8 cellular contexts compared by ENCODE assay signal in genomic region chr17:43360739-43361498, GRCh38. TPM values are rescaled to one million over a fixed set of nuclear protein-coding genes. Genes with fewer than 3 reads are reported as not detected.
DNase-seq lines count a peak whose midpoint lies in the region; ATAC-seq and TF ChIP-seq lines count a peak whose summit lies in the region.

No MANE protein-coding gene starts in this region.

- peak overlapping the region; percentile 49 for H3K4me3 ChIP-seq in A673 (ENCODE audit: low read depth, low read length, poor library complexity, severe bottlenecking)
- H3K4me3 ChIP-seq in coronary artery: peak overlapping the region; percentile 79
- peak overlapping the region; percentile 11 to 52 for H3K4me3 ChIP-seq in left lung

- H3K27ac Mint-ChIP-seq in activated CD4-positive, alpha-beta T cell treated with anti-CD3 and anti-CD28 coated beads, Interleukin-2, amount 10 ng/mL, durations not matched to agents 7 days and 5 days: peak overlapping the region; percentile 100

- H3K27ac ChIP-seq in A673 (ENCODE audit: low read depth, low read length, poor library complexity, severe bottlenecking) (peak overlapping the region; percentile 98), coronary artery (peak overlapping the region; percentile 87 to 96), left lung (peak overlapping the region; percentile 87 to 93)

- peak; percentile 78 for ATAC-seq in GM18909 (IDR thresholded peaks at IDR 0.05; ENCODE audit: poor library complexity, unreplicated experiment)
- ATAC-seq in HG03432 (IDR thresholded peaks at IDR 0.05; ENCODE audit: unreplicated experiment): peak; percentile 79
- peak; percentile 80 for ATAC-seq in left lung

- POLR2A ChIA-PET in A673 (lab: Charles Lee; ENCODE audit: low non-redundant PET): interaction anchor here (0.6 to 1.6 kb wide), 8 partner anchors 8 to 755 kb away, joined by 3 to 13 read pairs (median 4); no protein-coding TSS in a partner anchor
- POLR2A ChIA-PET in activated CD4-positive, alpha-beta T cell treated with anti-CD3 and anti-CD28 coated beads, Interleukin-2, amount 10 ng/mL, durations not matched to agents 7 days and 5 days (lab: Charles Lee): interaction anchor here (0.6 to 1.1 kb wide), 10 partner anchors 8 to 725 kb away, joined by 3 to 13 read pairs (median 4); partner anchors contain the start of genes ARL4D, BRCA1 and DHX8

- TSS peak; percentile 95 for BruUV-seq in A673 (replicated peaks; lab: Mats Ljungman, UMichigan)

- no peaks in the 10 kb centered on the region for H3K36me3 ChIP-seq in A673 (ENCODE audit: insufficient read depth, low read length, poor library complexity, severe bottlenecking)
- no peaks in the 10 kb centered on the region for H3K36me3 ChIP-seq in left lung

- H3K4me3 Mint-ChIP-seq in activated CD4-positive, alpha-beta T cell treated with anti-CD3 and anti-CD28 coated beads, Interleukin-2, amount 10 ng/mL, durations not matched to agents 7 days and 5 days: peak overlapping the region; percentile 86

- H3K4me1 ChIP-seq in A673 (ENCODE audit: insufficient read depth, low read length, poor library complexity, severe bottlenecking) (peaks cover 5% of the 10 kb centered on the region), left lung (peaks cover 0 to 17% of the 10 kb centered on the region in 2 donors)

- CTCF ChIA-PET in A673 (lab: Charles Lee): interaction anchor here (0.5 to 1.6 kb wide), 2 partner anchors 45 to 123 kb away, joined by 4 to 8 read pairs; partner anchors contain the start of gene DHX8
- CTCF ChIA-PET in activated CD4-positive, alpha-beta T cell treated with anti-CD3 and anti-CD28 coated beads, Interleukin-2, amount 10 ng/mL, durations not matched to agents 7 days and 5 days (lab: Charles Lee): interaction anchor here (1.1 to 4.6 kb wide), 3 partner anchors 21 to 123 kb away, joined by 3 to 26 read pairs (median 7); partner anchors contain the start of gene DHX8

- TF ChIP-seq CTCF in A673 (conservative IDR thresholded peaks at IDR 0.05; ENCODE audit: low read depth, low read length): no peak
- TF ChIP-seq CTCF in coronary artery (IDR thresholded peaks at IDR 0.05): no peak
- no peak for TF ChIP-seq CTCF in left lung (IDR thresholded peaks at IDR 0.05)

- H3K4me1 Mint-ChIP-seq in activated CD4-positive, alpha-beta T cell treated with anti-CD3 and anti-CD28 coated beads, Interleukin-2, amount 10 ng/mL, durations not matched to agents 7 days and 5 days: peaks cover 16% of the 10 kb centered on the region

- no peaks in the 10 kb centered on the region for H3K27me3 Mint-ChIP-seq in activated CD4-positive, alpha-beta T cell treated with anti-CD3 and anti-CD28 coated beads, Interleukin-2, amount 10 ng/mL, durations not matched to agents 7 days and 5 days

- H3K36me3 Mint-ChIP-seq in activated CD4-positive, alpha-beta T cell treated with anti-CD3 and anti-CD28 coated beads, Interleukin-2, amount 10 ng/mL, durations not matched to agents 7 days and 5 days (ENCODE audit: low read depth): no peaks in the 10 kb centered on the region

- intact Hi-C loops in A673 (cut with micrococcal nuclease; ENCODE audit: unreplicated experiment) (no loop called here), left lung (cut with DNase I) (no loop called here)

- H3K27me3 ChIP-seq in A673 (replicated peaks; ENCODE audit: insufficient read depth, low read depth, low read length, poor library complexity) (no peaks in the 10 kb centered on the region), left lung (no peaks in the 10 kb centered on the region)

- H3K9me3 ChIP-seq in A673 (ENCODE audit: low read depth, low read length, poor library complexity, severe bottlenecking): no peaks in the 10 kb centered on the region
- no peaks in the 10 kb centered on the region for H3K9me3 ChIP-seq in left lung

- DNase-seq in A673 (ENCODE audit: low spot score): peak; percentile 97
- DNase-seq in NCI-H526 (lab: John Stamatoyannopoulos, UW): peak; percentile 100
- peak; percentile 87 for DNase-seq in activated CD4-positive, alpha-beta T cell treated with anti-CD3 and anti-CD28 coated beads, Interleukin-2, amount 10 ng/mL, durations not matched to agents 7 days and 5 days
- DNase-seq in coronary artery (ENCODE audit: low spot score): peak; percentile 97
- DNase-seq in left lung: peak; percentile 82 to 91
- peak; percentile 77 for DNase-seq in stimulated activated CD4-positive, alpha-beta T cell treated with anti-CD3 and anti-CD28 coated beads, Interleukin-2, amount 100 ng/mL, for 4 hours (ENCODE audit: low read depth)

- no peaks in the 10 kb centered on the region for H3K9me3 Mint-ChIP-seq in activated CD4-positive, alpha-beta T cell treated with anti-CD3 and anti-CD28 coated beads, Interleukin-2, amount 10 ng/mL, durations not matched to agents 7 days and 5 days

RNA-seq across cellular contexts. Expression of gene ARL4D, which starts 37.9 kb away (rescaled TPM):
- total RNA-seq in A673 (2021) (4.3 and 5.5 TPM in 2 replicates), left lung (10 to 100 TPM in 1 of 2 donors, 1 to 10 TPM in 1; 9.9 to 13.0 TPM)
- 1 to 10 TPM; 2.1 to 2.2 TPM for total RNA-seq in activated CD4-positive, alpha-beta T cell treated with anti-CD3 and anti-CD28 coated beads, Interleukin-2, amount 10 ng/mL, durations not matched to agents 7 days and 5 days

Comparison
In these comparisons a context has a peak if more than half of its experiments do, and no peak if none do; other contexts are left out.
1. Peak in every context shown above with its lines: DNase-seq, ATAC-seq, H3K4me3 ChIP-seq and H3K27ac ChIP-seq.